In the genomic region with DNA sequence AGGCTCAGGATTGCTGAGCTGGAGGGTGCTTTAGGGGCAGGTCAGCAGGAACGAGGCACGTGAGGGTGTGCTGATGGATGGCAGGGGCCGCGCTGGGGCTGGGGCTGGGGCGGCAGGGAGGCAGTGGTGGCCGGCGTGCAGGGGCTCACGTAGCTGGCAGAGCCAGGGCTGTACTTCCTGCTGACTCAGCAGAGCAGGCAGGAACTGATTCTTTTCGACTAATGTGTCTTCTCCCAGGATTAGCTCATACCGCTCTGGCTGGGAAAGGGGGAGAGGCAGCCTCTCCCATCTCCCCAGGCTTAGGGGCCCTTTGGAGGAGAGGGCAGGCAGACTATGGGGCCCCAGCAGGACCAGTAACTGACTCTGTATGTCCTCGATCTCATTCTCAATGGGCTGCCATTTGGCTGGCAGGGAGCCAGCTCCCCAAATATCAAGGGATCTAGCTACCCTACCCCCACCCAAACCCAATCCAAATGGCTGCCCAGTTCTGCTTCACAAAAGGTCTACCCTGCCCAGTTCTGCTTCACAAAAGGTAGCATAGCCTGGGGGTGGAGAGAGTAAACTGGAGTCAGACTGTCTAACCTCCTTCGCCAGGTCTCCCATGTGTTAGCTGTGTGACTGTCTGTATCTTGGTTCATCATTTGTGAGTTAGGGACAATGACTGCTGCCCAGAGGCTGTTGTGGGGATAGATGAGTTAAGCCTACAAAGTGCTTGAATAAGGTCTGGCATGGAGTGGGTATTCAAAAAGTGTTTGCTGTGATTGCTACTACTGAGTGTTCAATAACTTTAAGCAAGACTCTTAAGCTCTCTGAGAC, we compare ENCODE assay signal across 1 cellular context.
TF ChIP-seq lines count a peak whose summit lies in the region.

No MANE protein-coding gene starts in this region.

TF ChIP-seq in HEK293, 187 proteins besides CTCF, POLR2A, EP300 and RAD21 (continued from another document):
- TF ChIP-seq, protein P1, sequence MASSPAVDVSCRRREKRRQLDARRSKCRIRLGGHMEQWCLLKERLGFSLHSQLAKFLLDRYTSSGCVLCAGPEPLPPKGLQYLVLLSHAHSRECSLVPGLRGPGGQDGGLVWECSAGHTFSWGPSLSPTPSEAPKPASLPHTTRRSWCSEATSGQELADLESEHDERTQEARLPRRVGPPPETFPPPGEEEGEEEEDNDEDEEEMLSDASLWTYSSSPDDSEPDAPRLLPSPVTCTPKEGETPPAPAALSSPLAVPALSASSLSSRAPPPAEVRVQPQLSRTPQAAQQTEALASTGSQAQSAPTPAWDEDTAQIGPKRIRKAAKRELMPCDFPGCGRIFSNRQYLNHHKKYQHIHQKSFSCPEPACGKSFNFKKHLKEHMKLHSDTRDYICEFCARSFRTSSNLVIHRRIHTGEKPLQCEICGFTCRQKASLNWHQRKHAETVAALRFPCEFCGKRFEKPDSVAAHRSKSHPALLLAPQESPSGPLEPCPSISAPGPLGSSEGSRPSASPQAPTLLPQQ (tag by site-specific recombination; IDR thresholded peaks at IDR 0.05): 0 out of 2 replicates have a peak, but pooled peaks have one; percentile 38
- TF ChIP-seq ZBTB20 (tag by site-specific recombination; IDR thresholded peaks at IDR 0.05): peak; percentile 37; the same call in 1 of the 2 replicates
- TF ChIP-seq ZNF843 (tag by site-specific recombination; IDR thresholded peaks at IDR 0.05): no peak
- no peak for TF ChIP-seq ZNF121 (tag by site-specific recombination; IDR thresholded peaks at IDR 0.05)
- no peak for TF ChIP-seq ZNF391 (tag by site-specific recombination; IDR thresholded peaks at IDR 0.05; ENCODE audit: borderline replicate concordance, low read depth)
- TF ChIP-seq MZF1 (tag by site-specific recombination; IDR thresholded peaks at IDR 0.05; ENCODE audit: borderline replicate concordance): no peak
- TF ChIP-seq ZNF677 (tag by site-specific recombination; IDR thresholded peaks at IDR 0.05): no peak
- peak; percentile 68 for TF ChIP-seq ZBTB17 (tag by site-specific recombination; IDR thresholded peaks at IDR 0.05)
- TF ChIP-seq, protein P2, sequence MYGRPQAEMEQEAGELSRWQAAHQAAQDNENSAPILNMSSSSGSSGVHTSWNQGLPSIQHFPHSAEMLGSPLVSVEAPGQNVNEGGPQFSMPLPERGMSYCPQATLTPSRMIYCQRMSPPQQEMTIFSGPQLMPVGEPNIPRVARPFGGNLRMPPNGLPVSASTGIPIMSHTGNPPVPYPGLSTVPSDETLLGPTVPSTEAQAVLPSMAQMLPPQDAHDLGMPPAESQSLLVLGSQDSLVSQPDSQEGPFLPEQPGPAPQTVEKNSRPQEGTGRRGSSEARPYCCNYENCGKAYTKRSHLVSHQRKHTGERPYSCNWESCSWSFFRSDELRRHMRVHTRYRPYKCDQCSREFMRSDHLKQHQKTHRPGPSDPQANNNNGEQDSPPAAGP (tag by site-specific recombination; IDR thresholded peaks at IDR 0.05): no peak
- TF ChIP-seq ZBTB8A (tag by site-specific recombination; IDR thresholded peaks at IDR 0.05): 0 out of 2 replicates have a peak, but pooled peaks have one; percentile 15
- TF ChIP-seq ZNF37A (tag by site-specific recombination; IDR thresholded peaks at IDR 0.05): no peak
- TF ChIP-seq SP3 (tag by site-specific recombination; IDR thresholded peaks at IDR 0.05): no peak
- no peak for TF ChIP-seq MEIS1 (CRISPR knock-in tag; IDR thresholded peaks at IDR 0.05; ENCODE audit: borderline replicate concordance)
- no peak for TF ChIP-seq ZNF174 (tag by site-specific recombination; IDR thresholded peaks at IDR 0.05)
- TF ChIP-seq ZNF544 (tag by site-specific recombination; IDR thresholded peaks at IDR 0.05): no peak
- TF ChIP-seq, protein P3, sequence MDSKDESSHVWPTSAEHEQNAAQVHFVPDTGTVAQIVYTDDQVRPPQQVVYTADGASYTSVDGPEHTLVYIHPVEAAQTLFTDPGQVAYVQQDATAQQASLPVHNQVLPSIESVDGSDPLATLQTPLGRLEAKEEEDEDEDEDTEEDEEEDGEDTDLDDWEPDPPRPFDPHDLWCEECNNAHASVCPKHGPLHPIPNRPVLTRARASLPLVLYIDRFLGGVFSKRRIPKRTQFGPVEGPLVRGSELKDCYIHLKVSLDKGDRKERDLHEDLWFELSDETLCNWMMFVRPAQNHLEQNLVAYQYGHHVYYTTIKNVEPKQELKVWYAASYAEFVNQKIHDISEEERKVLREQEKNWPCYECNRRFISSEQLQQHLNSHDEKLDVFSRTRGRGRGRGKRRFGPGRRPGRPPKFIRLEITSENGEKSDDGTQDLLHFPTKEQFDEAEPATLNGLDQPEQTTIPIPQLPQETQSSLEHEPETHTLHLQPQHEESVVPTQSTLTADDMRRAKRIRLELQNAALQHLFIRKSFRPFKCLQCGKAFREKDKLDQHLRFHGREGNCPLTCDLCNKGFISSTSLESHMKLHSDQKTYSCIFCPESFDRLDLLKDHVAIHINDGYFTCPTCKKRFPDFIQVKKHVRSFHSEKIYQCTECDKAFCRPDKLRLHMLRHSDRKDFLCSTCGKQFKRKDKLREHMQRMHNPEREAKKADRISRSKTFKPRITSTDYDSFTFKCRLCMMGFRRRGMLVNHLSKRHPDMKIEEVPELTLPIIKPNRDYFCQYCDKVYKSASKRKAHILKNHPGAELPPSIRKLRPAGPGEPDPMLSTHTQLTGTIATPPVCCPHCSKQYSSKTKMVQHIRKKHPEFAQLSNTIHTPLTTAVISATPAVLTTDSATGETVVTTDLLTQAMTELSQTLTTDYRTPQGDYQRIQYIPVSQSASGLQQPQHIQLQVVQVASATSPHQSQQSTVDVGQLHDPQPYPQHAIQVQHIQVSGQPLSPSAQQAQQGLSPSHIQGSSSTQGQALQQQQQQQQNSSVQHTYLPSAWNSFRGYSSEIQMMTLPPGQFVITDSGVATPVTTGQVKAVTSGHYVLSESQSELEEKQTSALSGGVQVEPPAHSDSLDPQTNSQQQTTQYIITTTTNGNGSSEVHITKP (tag by site-specific recombination; IDR thresholded peaks at IDR 0.05): peak; percentile 90
